23 cellular contexts compared by ENCODE assay signal in genomic region chr16:59030923-59031485, GRCh38.
"Had no signal": no experiment of that assay in that cellular context is flagged by ENCODE, and none has a peak within 500 bp of the region (broad histone marks: within the 10 kb centered on the region; RNA-seq: fewer than 3 reads in every experiment).

No MANE protein-coding gene starts in this region.

- ATAC-seq: esophagus mucosa, gastroesophageal sphincter, heart left ventricle, left cardiac atrium, left lung, left ventricle myocardium superior, lower lobe of right lung, mucosa of descending colon had no signal

- FAIRE-seq: colon, endothelial cell of umbilical vein, keratinocyte had no signal

- DNase-seq: dermis blood vessel endothelial cell; dorsolateral prefrontal cortex; effector CD4-positive, alpha-beta T cell; effector memory CD4-positive, alpha-beta T cell; erythroblast; esophagus squamous epithelium; foreskin fibroblast; foreskin melanocyte; heart left ventricle; hypothalamus; immature natural killer cell; left cardiac atrium; left lung; left ventricle myocardium superior; lower lobe of right lung; mesenchymal stem cell; mucosa of descending colon; naive B cell had no signal
